Comparison of ENCODE assay signal across 1 cellular context in the genomic region with DNA sequence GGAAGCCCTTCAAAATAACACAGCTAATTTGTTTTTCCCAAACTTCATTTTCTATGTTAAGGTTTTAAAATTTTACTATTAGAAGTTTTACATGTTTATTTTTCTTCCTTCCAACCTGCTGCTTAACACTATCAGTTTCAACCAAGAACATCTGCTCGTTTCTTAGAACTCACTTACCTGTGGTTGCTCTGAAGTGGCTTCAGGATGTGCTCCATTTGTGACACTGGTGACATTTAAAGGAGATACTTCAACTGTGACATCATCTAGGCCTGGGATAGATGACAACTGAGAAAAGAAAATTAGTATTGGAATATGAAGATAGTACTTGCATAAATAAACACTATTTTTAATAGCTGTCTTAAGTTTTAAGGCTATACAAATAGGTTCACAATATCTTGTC.
A peak's percentile ranks its signal among the peaks of the same experiment; 100 is the strongest.
TF ChIP-seq lines count a peak whose summit lies in the region.

No MANE protein-coding gene starts in this region.

TF ChIP-seq in GM12878, 131 proteins besides CTCF, POLR2A, EP300 and RAD21 (continued from another document):
- no peak for TF ChIP-seq BMI1 (IDR thresholded peaks at IDR 0.05; ENCODE audit: borderline replicate concordance)
- TF ChIP-seq, protein P1, sequence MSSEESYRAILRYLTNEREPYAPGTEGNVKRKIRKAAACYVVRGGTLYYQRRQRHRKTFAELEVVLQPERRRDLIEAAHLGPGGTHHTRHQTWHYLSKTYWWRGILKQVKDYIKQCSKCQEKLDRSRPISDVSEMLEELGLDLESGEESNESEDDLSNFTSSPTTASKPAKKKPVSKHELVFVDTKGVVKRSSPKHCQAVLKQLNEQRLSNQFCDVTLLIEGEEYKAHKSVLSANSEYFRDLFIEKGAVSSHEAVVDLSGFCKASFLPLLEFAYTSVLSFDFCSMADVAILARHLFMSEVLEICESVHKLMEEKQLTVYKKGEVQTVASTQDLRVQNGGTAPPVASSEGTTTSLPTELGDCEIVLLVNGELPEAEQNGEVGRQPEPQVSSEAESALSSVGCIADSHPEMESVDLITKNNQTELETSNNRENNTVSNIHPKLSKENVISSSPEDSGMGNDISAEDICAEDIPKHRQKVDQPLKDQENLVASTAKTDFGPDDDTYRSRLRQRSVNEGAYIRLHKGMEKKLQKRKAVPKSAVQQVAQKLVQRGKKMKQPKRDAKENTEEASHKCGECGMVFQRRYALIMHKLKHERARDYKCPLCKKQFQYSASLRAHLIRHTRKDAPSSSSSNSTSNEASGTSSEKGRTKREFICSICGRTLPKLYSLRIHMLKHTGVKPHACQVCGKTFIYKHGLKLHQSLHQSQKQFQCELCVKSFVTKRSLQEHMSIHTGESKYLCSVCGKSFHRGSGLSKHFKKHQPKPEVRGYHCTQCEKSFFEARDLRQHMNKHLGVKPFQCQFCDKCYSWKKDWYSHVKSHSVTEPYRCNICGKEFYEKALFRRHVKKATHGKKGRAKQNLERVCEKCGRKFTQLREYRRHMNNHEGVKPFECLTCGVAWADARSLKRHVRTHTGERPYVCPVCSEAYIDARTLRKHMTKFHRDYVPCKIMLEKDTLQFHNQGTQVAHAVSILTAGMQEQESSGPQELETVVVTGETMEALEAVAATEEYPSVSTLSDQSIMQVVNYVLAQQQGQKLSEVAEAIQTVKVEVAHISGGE (CRISPR knock-in tag; IDR thresholded peaks at IDR 0.05): no peak
- no peak for TF ChIP-seq SIN3A (IDR thresholded peaks at IDR 0.05; ENCODE audit: low read depth, low read length)
- 0 out of 2 replicates have a peak, but pooled peaks have one; percentile 49 for TF ChIP-seq TCF12 (IDR thresholded peaks at IDR 0.05; ENCODE audit: low read depth, low read length)
- TF ChIP-seq, protein P2, sequence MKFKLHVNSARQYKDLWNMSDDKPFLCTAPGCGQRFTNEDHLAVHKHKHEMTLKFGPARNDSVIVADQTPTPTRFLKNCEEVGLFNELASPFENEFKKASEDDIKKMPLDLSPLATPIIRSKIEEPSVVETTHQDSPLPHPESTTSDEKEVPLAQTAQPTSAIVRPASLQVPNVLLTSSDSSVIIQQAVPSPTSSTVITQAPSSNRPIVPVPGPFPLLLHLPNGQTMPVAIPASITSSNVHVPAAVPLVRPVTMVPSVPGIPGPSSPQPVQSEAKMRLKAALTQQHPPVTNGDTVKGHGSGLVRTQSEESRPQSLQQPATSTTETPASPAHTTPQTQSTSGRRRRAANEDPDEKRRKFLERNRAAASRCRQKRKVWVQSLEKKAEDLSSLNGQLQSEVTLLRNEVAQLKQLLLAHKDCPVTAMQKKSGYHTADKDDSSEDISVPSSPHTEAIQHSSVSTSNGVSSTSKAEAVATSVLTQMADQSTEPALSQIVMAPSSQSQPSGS (IDR thresholded peaks at IDR 0.05; ENCODE audit: low read length): peak; percentile 67
- no peak for TF ChIP-seq SIX5 (IDR thresholded peaks at IDR 0.05; ENCODE audit: low read depth, low read length, severe bottlenecking)
- TF ChIP-seq BCL11A (IDR thresholded peaks at IDR 0.05; ENCODE audit: low read depth, low read length): 0 out of 2 replicates have a peak, but pooled peaks have one; percentile 24
- TF ChIP-seq CBX3 (IDR thresholded peaks at IDR 0.05; ENCODE audit: borderline replicate concordance, low read depth): no peak
- TF ChIP-seq KLF5 (IDR thresholded peaks at IDR 0.05; ENCODE audit: partially characterized antibody): no peak
- TF ChIP-seq, protein P3, sequence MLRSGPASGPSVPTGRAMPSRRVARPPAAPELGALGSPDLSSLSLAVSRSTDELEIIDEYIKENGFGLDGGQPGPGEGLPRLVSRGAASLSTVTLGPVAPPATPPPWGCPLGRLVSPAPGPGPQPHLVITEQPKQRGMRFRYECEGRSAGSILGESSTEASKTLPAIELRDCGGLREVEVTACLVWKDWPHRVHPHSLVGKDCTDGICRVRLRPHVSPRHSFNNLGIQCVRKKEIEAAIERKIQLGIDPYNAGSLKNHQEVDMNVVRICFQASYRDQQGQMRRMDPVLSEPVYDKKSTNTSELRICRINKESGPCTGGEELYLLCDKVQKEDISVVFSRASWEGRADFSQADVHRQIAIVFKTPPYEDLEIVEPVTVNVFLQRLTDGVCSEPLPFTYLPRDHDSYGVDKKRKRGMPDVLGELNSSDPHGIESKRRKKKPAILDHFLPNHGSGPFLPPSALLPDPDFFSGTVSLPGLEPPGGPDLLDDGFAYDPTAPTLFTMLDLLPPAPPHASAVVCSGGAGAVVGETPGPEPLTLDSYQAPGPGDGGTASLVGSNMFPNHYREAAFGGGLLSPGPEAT (IDR thresholded peaks at IDR 0.05; ENCODE audit: low read depth): peak; percentile 48; the same call in 1 of the 2 replicates
- TF ChIP-seq CBFB (IDR thresholded peaks at IDR 0.05; ENCODE audit: low read depth): 0 out of 2 replicates have a peak, but pooled peaks have one; percentile 54
- TF ChIP-seq MYC (IDR thresholded peaks at IDR 0.05; ENCODE audit: insufficient read depth, insufficient read length, insufficient replicate concordance, low read length, severe bottlenecking): no peak
- peak; percentile 68 for TF ChIP-seq ATF7 (IDR thresholded peaks at IDR 0.05; ENCODE audit: low read depth)
- TF ChIP-seq TCF3 (IDR thresholded peaks at IDR 0.05; ENCODE audit: borderline replicate concordance, insufficient read depth, low read depth, low read length): 0 out of 2 replicates have a peak, but pooled peaks have one; percentile 27
- TF ChIP-seq CREB1 (IDR thresholded peaks at IDR 0.05; ENCODE audit: low read depth): peak; percentile 76
- TF ChIP-seq, protein P4, sequence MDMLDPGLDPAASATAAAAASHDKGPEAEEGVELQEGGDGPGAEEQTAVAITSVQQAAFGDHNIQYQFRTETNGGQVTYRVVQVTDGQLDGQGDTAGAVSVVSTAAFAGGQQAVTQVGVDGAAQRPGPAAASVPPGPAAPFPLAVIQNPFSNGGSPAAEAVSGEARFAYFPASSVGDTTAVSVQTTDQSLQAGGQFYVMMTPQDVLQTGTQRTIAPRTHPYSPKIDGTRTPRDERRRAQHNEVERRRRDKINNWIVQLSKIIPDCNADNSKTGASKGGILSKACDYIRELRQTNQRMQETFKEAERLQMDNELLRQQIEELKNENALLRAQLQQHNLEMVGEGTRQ (IDR thresholded peaks at IDR 0.05; ENCODE audit: borderline replicate concordance, low read depth, low read length): no peak
- TF ChIP-seq, protein P5, sequence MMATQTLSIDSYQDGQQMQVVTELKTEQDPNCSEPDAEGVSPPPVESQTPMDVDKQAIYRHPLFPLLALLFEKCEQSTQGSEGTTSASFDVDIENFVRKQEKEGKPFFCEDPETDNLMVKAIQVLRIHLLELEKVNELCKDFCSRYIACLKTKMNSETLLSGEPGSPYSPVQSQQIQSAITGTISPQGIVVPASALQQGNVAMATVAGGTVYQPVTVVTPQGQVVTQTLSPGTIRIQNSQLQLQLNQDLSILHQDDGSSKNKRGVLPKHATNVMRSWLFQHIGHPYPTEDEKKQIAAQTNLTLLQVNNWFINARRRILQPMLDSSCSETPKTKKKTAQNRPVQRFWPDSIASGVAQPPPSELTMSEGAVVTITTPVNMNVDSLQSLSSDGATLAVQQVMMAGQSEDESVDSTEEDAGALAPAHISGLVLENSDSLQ (IDR thresholded peaks at IDR 0.05): no peak
- TF ChIP-seq EED (IDR thresholded peaks at IDR 0.05; ENCODE audit: low read depth): peak; percentile 56
- 0 out of 2 replicates have a peak, but pooled peaks have one; percentile 42 for TF ChIP-seq IRF4 (IDR thresholded peaks at IDR 0.05; ENCODE audit: low read depth, low read length)
- no peak for TF ChIP-seq BACH1 (IDR thresholded peaks at IDR 0.05; ENCODE audit: borderline replicate concordance)
- TF ChIP-seq, protein P6, sequence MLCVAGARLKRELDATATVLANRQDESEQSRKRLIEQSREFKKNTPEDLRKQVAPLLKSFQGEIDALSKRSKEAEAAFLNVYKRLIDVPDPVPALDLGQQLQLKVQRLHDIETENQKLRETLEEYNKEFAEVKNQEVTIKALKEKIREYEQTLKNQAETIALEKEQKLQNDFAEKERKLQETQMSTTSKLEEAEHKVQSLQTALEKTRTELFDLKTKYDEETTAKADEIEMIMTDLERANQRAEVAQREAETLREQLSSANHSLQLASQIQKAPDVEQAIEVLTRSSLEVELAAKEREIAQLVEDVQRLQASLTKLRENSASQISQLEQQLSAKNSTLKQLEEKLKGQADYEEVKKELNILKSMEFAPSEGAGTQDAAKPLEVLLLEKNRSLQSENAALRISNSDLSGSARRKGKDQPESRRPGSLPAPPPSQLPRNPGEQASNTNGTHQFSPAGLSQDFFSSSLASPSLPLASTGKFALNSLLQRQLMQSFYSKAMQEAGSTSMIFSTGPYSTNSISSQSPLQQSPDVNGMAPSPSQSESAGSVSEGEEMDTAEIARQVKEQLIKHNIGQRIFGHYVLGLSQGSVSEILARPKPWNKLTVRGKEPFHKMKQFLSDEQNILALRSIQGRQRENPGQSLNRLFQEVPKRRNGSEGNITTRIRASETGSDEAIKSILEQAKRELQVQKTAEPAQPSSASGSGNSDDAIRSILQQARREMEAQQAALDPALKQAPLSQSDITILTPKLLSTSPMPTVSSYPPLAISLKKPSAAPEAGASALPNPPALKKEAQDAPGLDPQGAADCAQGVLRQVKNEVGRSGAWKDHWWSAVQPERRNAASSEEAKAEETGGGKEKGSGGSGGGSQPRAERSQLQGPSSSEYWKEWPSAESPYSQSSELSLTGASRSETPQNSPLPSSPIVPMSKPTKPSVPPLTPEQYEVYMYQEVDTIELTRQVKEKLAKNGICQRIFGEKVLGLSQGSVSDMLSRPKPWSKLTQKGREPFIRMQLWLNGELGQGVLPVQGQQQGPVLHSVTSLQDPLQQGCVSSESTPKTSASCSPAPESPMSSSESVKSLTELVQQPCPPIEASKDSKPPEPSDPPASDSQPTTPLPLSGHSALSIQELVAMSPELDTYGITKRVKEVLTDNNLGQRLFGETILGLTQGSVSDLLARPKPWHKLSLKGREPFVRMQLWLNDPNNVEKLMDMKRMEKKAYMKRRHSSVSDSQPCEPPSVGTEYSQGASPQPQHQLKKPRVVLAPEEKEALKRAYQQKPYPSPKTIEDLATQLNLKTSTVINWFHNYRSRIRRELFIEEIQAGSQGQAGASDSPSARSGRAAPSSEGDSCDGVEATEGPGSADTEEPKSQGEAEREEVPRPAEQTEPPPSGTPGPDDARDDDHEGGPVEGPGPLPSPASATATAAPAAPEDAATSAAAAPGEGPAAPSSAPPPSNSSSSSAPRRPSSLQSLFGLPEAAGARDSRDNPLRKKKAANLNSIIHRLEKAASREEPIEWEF (IDR thresholded peaks at IDR 0.05; ENCODE audit: insufficient replicate concordance, low read depth, low read length): peak; percentile 14
- no peak for TF ChIP-seq SUZ12 (IDR thresholded peaks at IDR 0.05; ENCODE audit: unreplicated experiment)
- TF ChIP-seq NR2C1 (IDR thresholded peaks at IDR 0.05): no peak
- peak; percentile 30 for TF ChIP-seq JUNB (IDR thresholded peaks at IDR 0.05)
- 0 out of 2 replicates have a peak, but pooled peaks have one; percentile 31 for TF ChIP-seq NR2F1 (conservative IDR thresholded peaks at IDR 0.05)
- TF ChIP-seq TCF7 (IDR thresholded peaks at IDR 0.05; ENCODE audit: borderline replicate concordance): peak; percentile 90
- TF ChIP-seq, protein P7, sequence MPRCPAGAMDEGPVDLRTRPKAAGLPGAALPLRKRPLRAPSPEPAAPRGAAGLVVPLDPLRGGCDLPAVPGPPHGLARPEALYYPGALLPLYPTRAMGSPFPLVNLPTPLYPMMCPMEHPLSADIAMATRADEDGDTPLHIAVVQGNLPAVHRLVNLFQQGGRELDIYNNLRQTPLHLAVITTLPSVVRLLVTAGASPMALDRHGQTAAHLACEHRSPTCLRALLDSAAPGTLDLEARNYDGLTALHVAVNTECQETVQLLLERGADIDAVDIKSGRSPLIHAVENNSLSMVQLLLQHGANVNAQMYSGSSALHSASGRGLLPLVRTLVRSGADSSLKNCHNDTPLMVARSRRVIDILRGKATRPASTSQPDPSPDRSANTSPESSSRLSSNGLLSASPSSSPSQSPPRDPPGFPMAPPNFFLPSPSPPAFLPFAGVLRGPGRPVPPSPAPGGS (IDR thresholded peaks at IDR 0.05; ENCODE audit: borderline replicate concordance, insufficient read depth, low read depth, low read length, poor library complexity, severe bottlenecking): no peak
- no peak for TF ChIP-seq POLR2AphosphoS2 (IDR thresholded peaks at IDR 0.05; ENCODE audit: low read depth, low read length)
- TF ChIP-seq NFIC (IDR thresholded peaks at IDR 0.05; ENCODE audit: low read depth, low read length): peak; percentile 40; the same call in 1 of the 2 replicates
- TF ChIP-seq IKZF2 (IDR thresholded peaks at IDR 0.05): peak; percentile 70 to 73
TF ChIP-seq in GM12878: peak in this region for 19.
